ENCODE assay signal across 1 cellular context in the genomic region with DNA sequence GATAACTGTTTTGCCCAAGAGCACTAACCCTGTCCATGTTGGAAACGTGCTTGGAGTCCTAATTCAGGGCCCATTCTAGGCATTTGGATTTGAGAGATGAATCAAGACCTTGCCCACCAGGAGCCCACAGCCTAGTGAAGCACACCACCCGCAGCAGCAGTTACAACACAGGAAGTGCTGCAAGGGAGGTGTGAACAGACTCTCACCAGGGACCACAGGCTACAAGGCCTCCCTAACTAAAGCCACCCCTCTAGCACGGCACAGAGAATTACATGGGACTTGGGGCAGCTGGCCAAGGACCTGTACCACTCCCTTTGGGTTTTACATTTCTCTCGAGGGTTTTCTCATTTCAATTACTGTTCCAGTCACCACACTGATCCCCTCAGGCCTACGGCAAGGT.
TF ChIP-seq lines count a peak whose summit lies in the region.

No MANE protein-coding gene starts in this region.

TF ChIP-seq in GM23338, 12 proteins besides CTCF, POLR2A, EP300 and RAD21 (continued from another document):
- TF ChIP-seq ZNF462 (CRISPR knock-in tag; IDR thresholded peaks at IDR 0.05) (no peak), REST (IDR thresholded peaks at IDR 0.05; ENCODE audit: unreplicated experiment) (no peak), JUNB (IDR thresholded peaks at IDR 0.05; ENCODE audit: unreplicated experiment) (no peak), EZH2phosphoT487 (IDR thresholded peaks at IDR 0.05; ENCODE audit: unreplicated experiment) (no peak), ETS1 (IDR thresholded peaks at IDR 0.05) (no peak), ZNF114 (CRISPR knock-in tag; IDR thresholded peaks at IDR 0.05) (no peak)
TF ChIP-seq in GM23338: peak in this region for 0.
